ENCODE assay signal across 9 cellular contexts in the genomic region with DNA sequence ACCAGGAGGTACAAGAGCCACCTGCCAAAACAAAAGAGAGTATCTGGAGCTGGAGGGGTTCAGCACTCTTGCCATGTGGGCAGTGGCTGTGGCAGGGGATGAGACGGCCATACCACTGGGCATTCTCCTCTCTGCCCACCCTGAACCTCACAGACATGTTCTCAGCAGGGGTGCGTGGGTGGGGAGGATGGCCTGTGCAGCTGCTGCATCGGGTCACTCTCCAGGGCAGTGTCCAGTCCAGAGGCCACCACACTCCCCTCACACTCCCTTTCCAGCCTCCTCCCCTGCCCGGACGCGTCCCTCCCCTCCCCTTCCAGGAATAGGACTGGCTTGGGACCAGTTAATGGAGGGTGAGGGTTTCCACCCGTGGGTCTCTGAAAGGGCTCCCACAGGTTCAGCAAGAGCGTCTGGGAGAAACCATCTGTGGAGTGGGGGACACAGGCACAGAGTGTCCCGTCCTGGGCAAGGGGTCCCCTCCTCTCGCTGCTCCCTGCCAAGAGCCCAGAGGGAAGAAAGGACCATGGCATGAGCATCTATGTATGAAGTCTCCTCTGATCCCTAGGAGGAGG. TPM values are rescaled to one million over a fixed set of nuclear protein-coding genes. Genes with fewer than 3 reads are reported as not detected.
DNase-seq lines count a peak whose midpoint lies in the region; ATAC-seq and TF ChIP-seq lines count a peak whose summit lies in the region.
"Had no signal": no experiment of that assay in that cellular context is flagged by ENCODE, and none has a peak within 500 bp of the region (broad histone marks: within the 10 kb centered on the region; RNA-seq: fewer than 3 reads in every experiment).

No MANE protein-coding gene starts in this region.

- H3K36me3 Mint-ChIP-seq in endodermal cell (ENCODE audit: low read depth) (no peaks in the 10 kb centered on the region), nephron (ENCODE audit: low read depth) (no peaks in the 10 kb centered on the region)

- H3K27me3 Mint-ChIP-seq in endodermal cell (ENCODE audit: insufficient read depth) (peaks cover 19% of the 10 kb centered on the region), nephron (ENCODE audit: low read depth) (peaks cover 3% of the 10 kb centered on the region)

- H3K27ac Mint-ChIP-seq in endodermal cell (no peak overlapping the region), nephron (peak overlapping the region; percentile 82 to 93 (median 93))

- CTCF ChIA-PET in OCI-LY7 (lab: Charles Lee; ENCODE audit: unreplicated experiment) = no interaction called here

- H3K4me1 Mint-ChIP-seq in endodermal cell (peaks cover 20% of the 10 kb centered on the region), nephron (peaks cover 14% of the 10 kb centered on the region)

- H3K4me3 Mint-ChIP-seq in endodermal cell = peak overlapping the region; percentile 40
- peak overlapping the region; percentile 84 to 92 (median 90) for H3K4me3 Mint-ChIP-seq in nephron

- H3K4me1 ChIP-seq in Loucy (ENCODE audit: insufficient read depth, low read length, poor library complexity, severe bottlenecking) = peaks cover 3% of the 10 kb centered on the region
- no peaks in the 10 kb centered on the region for H3K4me1 ChIP-seq in endodermal cell (ENCODE audit: control insufficient read depth, insufficient read depth, low read length)
- peaks cover 3% of the 10 kb centered on the region for H3K4me1 ChIP-seq in OCI-LY7 (ENCODE audit: insufficient read depth, low read length, poor library complexity, severe bottlenecking)

- H3K9me3 Mint-ChIP-seq in endodermal cell (no peaks in the 10 kb centered on the region), nephron (no peaks in the 10 kb centered on the region)

- H2AFZ ChIP-seq in Loucy (ENCODE audit: low read length) (peak overlapping the region; percentile 87), OCI-LY7 (ENCODE audit: low read length) (no peak overlapping the region)

- no peak for ATAC-seq in GM21526 (IDR thresholded peaks at IDR 0.05; ENCODE audit: low FRiP score, unreplicated experiment)

- H3K27ac ChIP-seq in endodermal cell (ENCODE audit: low read depth, low read length) (no peak overlapping the region), OCI-LY7 (ENCODE audit: low read depth, low read length, poor library complexity, severe bottlenecking) (no peak overlapping the region)

- H3F3A ChIP-seq in Loucy (ENCODE audit: low read depth) = no peaks in the 10 kb centered on the region

- no peak for TF ChIP-seq CTCF in AG09309 (IDR thresholded peaks at IDR 0.05; ENCODE audit: control insufficient read depth, insufficient read depth, low read depth, low read length, missing control alignments)
- no peak for TF ChIP-seq CTCF in Loucy (conservative IDR thresholded peaks at IDR 0.05; ENCODE audit: low read length)
- no peak for TF ChIP-seq CTCF in endodermal cell (conservative IDR thresholded peaks at IDR 0.05)
- no peak for TF ChIP-seq CTCF in nephron (IDR thresholded peaks at IDR 0.05; ENCODE audit: unreplicated experiment in 3 of 3)
- TF ChIP-seq CTCF in OCI-LY7 (conservative IDR thresholded peaks at IDR 0.05; ENCODE audit: low read length) = no peak

- H3K36me3 ChIP-seq in Loucy (ENCODE audit: insufficient read depth, low read length) (no peaks in the 10 kb centered on the region), endodermal cell (ENCODE audit: control insufficient read depth, insufficient read depth, low read length) (no peaks in the 10 kb centered on the region), OCI-LY7 (ENCODE audit: insufficient read depth, low read length) (no peaks in the 10 kb centered on the region)

- 79 to 86% methylated on average over 2 to 10 of the region's 10 CpGs for WGBS in endodermal cell (ENCODE audit: insufficient coverage in 1 of 2, insufficient read length in 1 of 2), 2 experiments

- no peaks in the 10 kb centered on the region for H3K9me3 ChIP-seq in Loucy (ENCODE audit: insufficient read depth, low read depth, low read length)
- no peaks in the 10 kb centered on the region for H3K9me3 ChIP-seq in endodermal cell (ENCODE audit: control insufficient read depth, low read length)
- no peaks in the 10 kb centered on the region for H3K9me3 ChIP-seq in OCI-LY7 (ENCODE audit: low read length)

- H3K4me2 ChIP-seq in Loucy (ENCODE audit: low read depth, low read length, poor library complexity, severe bottlenecking) (peak overlapping the region; percentile 76), OCI-LY7 (ENCODE audit: low read length) (no peak overlapping the region; the same call in 1 of the 2 replicates)

- DNase-seq in AG09309 (ENCODE audit: low read depth) = no peak
- peak; percentile 57 for DNase-seq in endodermal cell
- DNase-seq in NOMO-1 treated with DMSO at 0.1 percent for 48 hours (lab: John Stamatoyannopoulos, UW; ENCODE audit: unreplicated experiment) = no peak
- DNase-seq in OCI-LY7 (ENCODE audit: low spot score) = no peak
- DNase-seq in NCI-H2196 (lab: John Stamatoyannopoulos, UW; ENCODE audit: unreplicated experiment) = no peak

- no peaks in the 10 kb centered on the region for H4K20me1 ChIP-seq in Loucy (ENCODE audit: insufficient read depth, low read length, poor library complexity, severe bottlenecking)
- no peaks in the 10 kb centered on the region for H4K20me1 ChIP-seq in OCI-LY7 (ENCODE audit: insufficient read depth, low read length)

- peak overlapping the region; percentile 42 for H3K9ac ChIP-seq in Loucy (ENCODE audit: low read depth, low read length, poor library complexity, severe bottlenecking)
- no peak overlapping the region for H3K9ac ChIP-seq in endodermal cell (ENCODE audit: extremely low read depth, low read length, poor library complexity, severe bottlenecking)

- intact Hi-C loops in OCI-LY7 (cut with micrococcal nuclease; ENCODE audit: unreplicated experiment) = loop anchor here (1.0 to 5.0 kb wide), 4 partner anchors 21 to 224 kb away; a partner anchor contains a TSS

- H3K4me3 ChIP-seq in AG09309 (ENCODE audit: control insufficient read depth, low read depth, low read length) (peak overlapping the region; percentile 52), Loucy (ENCODE audit: low read length, poor library complexity, severe bottlenecking) (peak overlapping the region; percentile 67), endodermal cell (ENCODE audit: low read length) (no peak overlapping the region), OCI-LY7 (ENCODE audit: low read depth, low read length, poor library complexity, severe bottlenecking) (no peak overlapping the region)

- H3K27me3 ChIP-seq in Loucy (ENCODE audit: insufficient read depth, low read length, poor library complexity, severe bottlenecking) (no peaks in the 10 kb centered on the region), endodermal cell (ENCODE audit: control insufficient read depth, insufficient read depth, low read length, poor library complexity, severe bottlenecking) (no peaks in the 10 kb centered on the region)

- no peaks in the 10 kb centered on the region for H3K79me2 ChIP-seq in Loucy (ENCODE audit: insufficient read depth, low read length)
- H3K79me2 ChIP-seq in OCI-LY7 (ENCODE audit: insufficient read depth, low read depth, low read length) = no peaks in the 10 kb centered on the region

- BruUV-seq in OCI-LY7 (replicated peaks; lab: Mats Ljungman, UMichigan) = no TSS peak

- POLR2A ChIA-PET in OCI-LY7 (lab: Charles Lee) = interaction anchor here (0.5 to 1.3 kb wide), 2 partner anchors 148 to 193 kb away, joined by 3 to 5 read pairs; a partner anchor contains a TSS

- no peaks in the 10 kb centered on the region for H3K9me2 ChIP-seq in Loucy (replicated peaks; ENCODE audit: low read depth, low read length)
- no peaks in the 10 kb centered on the region for H3K9me2 ChIP-seq in OCI-LY7 (ENCODE audit: insufficient read depth, low read length)

RNA-seq across cellular contexts. Expression of a gene that starts 0.5 kb away (rescaled TPM):
- total RNA-seq in endodermal cell (1 to 10 TPM; 3.9 TPM), OCI-LY7 (2022) (0.30 TPM in 1 of 2 replicates, not detected in the other)
- 5.4 TPM for polyA plus RNA-seq in endodermal cell (2013, experiment 1 of 2)
- polyA plus RNA-seq in endodermal cell (2013, experiment 2 of 2) = 3.4 TPM
- not detected in 2 replicates for total RNA-seq in OCI-LY7 (2014; rRNA removed; shearing (Covaris generic))

RNA-seq across cellular contexts. Expression of a gene that starts 17.3 kb away (rescaled TPM):
- total RNA-seq in endodermal cell (10 to 100 TPM; 32.5 to 46.4 TPM), OCI-LY7 (2022) (7.3 and 10.4 TPM in 2 replicates)
- 12.4 TPM for polyA plus RNA-seq in endodermal cell (2013, experiment 1 of 2)
- polyA plus RNA-seq in endodermal cell (2013, experiment 2 of 2) = 12.0 TPM
- 2.9 and 3.0 TPM in 2 replicates for total RNA-seq in OCI-LY7 (2014; rRNA removed; shearing (Covaris generic))

RNA-seq across cellular contexts. Expression of a gene that starts 31.2 kb away (rescaled TPM):
- total RNA-seq in endodermal cell = 10 to 100 TPM; 13.4 to 14.3 TPM
- polyA plus RNA-seq in endodermal cell (2013, experiment 1 of 2) = 4.9 TPM
- polyA plus RNA-seq in endodermal cell (2013, experiment 2 of 2) = 4.2 TPM
- total RNA-seq in OCI-LY7 (2014; rRNA removed; shearing (Covaris generic)) = 5.2 and 9.8 TPM in 2 replicates
- 3.6 and 5.2 TPM in 2 replicates for total RNA-seq in OCI-LY7 (2022)

RNA-seq across cellular contexts. Expression of a gene that starts 36.9 kb away (rescaled TPM):
- total RNA-seq in endodermal cell (10 to 100 TPM; 19.3 to 31.2 TPM), OCI-LY7 (2022) (0.70 and 1.4 TPM in 2 replicates)
- 1.7 TPM for polyA plus RNA-seq in endodermal cell (2013, experiment 1 of 2)
- polyA plus RNA-seq in endodermal cell (2013, experiment 2 of 2) = 1.9 TPM
- not detected in 2 replicates for total RNA-seq in OCI-LY7 (2014; rRNA removed; shearing (Covaris generic))
- total RNA-seq: bronchial epithelial cell had no signal

RNA-seq across cellular contexts. Expression of a gene that starts 38.4 kb away (rescaled TPM):
- 100 to 1,000 TPM in 1 of 2 donors, 10 to 100 TPM in 1; 69.7 to 135 TPM for total RNA-seq in endodermal cell
- 52.2 TPM for polyA plus RNA-seq in endodermal cell (2013, experiment 1 of 2)
- 51.4 TPM for polyA plus RNA-seq in endodermal cell (2013, experiment 2 of 2)
- 17.9 and 34.2 TPM in 2 replicates for total RNA-seq in OCI-LY7 (2014; rRNA removed; shearing (Covaris generic))
- 17.3 and 18.5 TPM in 2 replicates for total RNA-seq in OCI-LY7 (2022)

Comparison
In these comparisons a context has a peak if more than half of its experiments do, and no peak if none do; other contexts are left out.
1. H3K4me3 ChIP-seq: peak in AG09309 (single experiment) and Loucy (single experiment); none in endodermal cell (single experiment) and OCI-LY7 (single experiment).